Comparison of ENCODE assay signal across 10 cellular contexts in genomic region chr7:16431646-16432424, GRCh38. TPM values are rescaled to one million over a fixed set of nuclear protein-coding genes. Genes with fewer than 3 reads are reported as not detected.
DNase-seq lines count a peak whose midpoint lies in the region; ATAC-seq and TF ChIP-seq lines count a peak whose summit lies in the region.
"Had no signal": no experiment of that assay in that cellular context is flagged by ENCODE, and none has a peak within 500 bp of the region (broad histone marks: within the 10 kb centered on the region; RNA-seq: fewer than 3 reads in every experiment).

No MANE protein-coding gene starts in this region.

- peak; percentile 37 for TF ChIP-seq CTCF in CD8-positive, alpha-beta T cell (IDR thresholded peaks at IDR 0.05)
- TF ChIP-seq CTCF in neural crest cell (conservative IDR thresholded peaks at IDR 0.05): peak; percentile 59

- H3K9me3 Mint-ChIP-seq in CD8-positive, alpha-beta T cell: no peaks in the 10 kb centered on the region
- no peaks in the 10 kb centered on the region for H3K9me3 Mint-ChIP-seq in neural crest cell
- H3K9me3 Mint-ChIP-seq: T-helper 1 cell treated with Interleukin-12 subunit alpha and Interleukin-12 subunit beta and Interleukin-4 antibody, amounts not matched to agents 30 μg/mL and 1 μg/mL, for 36 hours had no signal

- no peak overlapping the region for H3K4me3 Mint-ChIP-seq in CD8-positive, alpha-beta T cell
- no peak overlapping the region for H3K4me3 Mint-ChIP-seq in neural crest cell
- H3K4me3 Mint-ChIP-seq: T-helper 1 cell treated with Interleukin-12 subunit alpha and Interleukin-12 subunit beta and Interleukin-4 antibody, amounts not matched to agents 30 μg/mL and 1 μg/mL, for 36 hours had no signal

- H3K4me1 ChIP-seq in CD8-positive, alpha-beta T cell (ENCODE audit: insufficient read depth, low read length): no peaks in the 10 kb centered on the region

- H3K36me3 ChIP-seq in CD8-positive, alpha-beta T cell (ENCODE audit: insufficient read depth, low read length): no peaks in the 10 kb centered on the region
- H3K36me3 ChIP-seq: neutrophil had no signal

- H3K27ac Mint-ChIP-seq in CD8-positive, alpha-beta T cell: no peak overlapping the region
- no peak overlapping the region for H3K27ac Mint-ChIP-seq in neural crest cell (ENCODE audit: unreplicated experiment)
- H3K27ac Mint-ChIP-seq: T-helper 1 cell treated with Interleukin-12 subunit alpha and Interleukin-12 subunit beta and Interleukin-4 antibody, amounts not matched to agents 30 μg/mL and 1 μg/mL, for 36 hours had no signal

- no peak overlapping the region for H3K4me3 ChIP-seq in CD8-positive, alpha-beta T cell (ENCODE audit: low read depth, low read length)

- CTCF ChIA-PET in CD8-positive, alpha-beta T cell (lab: Charles Lee): interaction anchor here (0.7 to 6.3 kb wide), 14 partner anchors 9 to 486 kb away, joined by 3 to 69 read pairs (median 3); partner anchors contain the start of gene CRPPA

- intact Hi-C loops in CD8-positive, alpha-beta T cell (cut with DNase I, micrococcal nuclease): loop anchor here (1.0 to 5.0 kb wide), 3 partner anchors 133 to 485 kb away; no protein-coding TSS in a partner anchor

- POLR2A ChIA-PET in CD8-positive, alpha-beta T cell (lab: Charles Lee): interaction anchor here (0.6 to 1.2 kb wide), 2 partner anchors 133 to 288 kb away, joined by 3 to 4 read pairs; no protein-coding TSS in a partner anchor

- ATAC-seq in CD8-positive, alpha-beta T cell: peak; percentile 83
- ATAC-seq in GM18511 (IDR thresholded peaks at IDR 0.05; ENCODE audit: unreplicated experiment) (peak; percentile 82), HG03442 (IDR thresholded peaks at IDR 0.05; ENCODE audit: unreplicated experiment) (peak; percentile 78), esophagus mucosa (peak; percentile 77)

- H3K27me3 ChIP-seq in CD8-positive, alpha-beta T cell (ENCODE audit: insufficient read depth, low read length): no peaks in the 10 kb centered on the region
- H3K27me3 ChIP-seq: neutrophil had no signal

- DNase-seq in CD8-positive, alpha-beta T cell: peak in 2 of 7 experiments; percentile 20 to 30
- DNase-seq in RPMI7951 (ENCODE audit: low read depth): peak; percentile 65
- peak; percentile 12 for DNase-seq in neural crest cell (ENCODE audit: low read depth, low spot score)
- no peak for DNase-seq in NK-92 (lab: John Stamatoyannopoulos, UW; ENCODE audit: unreplicated experiment)
- DNase-seq in effector CD4-positive, alpha-beta T cell: no peak

- no peak overlapping the region for H3K27ac ChIP-seq in CD8-positive, alpha-beta T cell (ENCODE audit: low read depth, low read length)
- H3K27ac ChIP-seq: neutrophil had no signal

- no peaks in the 10 kb centered on the region for H3K9me3 ChIP-seq in CD8-positive, alpha-beta T cell (ENCODE audit: low read length)
- H3K9me3 ChIP-seq: neutrophil had no signal

- no peaks in the 10 kb centered on the region for H3K36me3 Mint-ChIP-seq in CD8-positive, alpha-beta T cell
- no peaks in the 10 kb centered on the region for H3K36me3 Mint-ChIP-seq in neural crest cell (ENCODE audit: low read depth)

- no peaks in the 10 kb centered on the region for H3K4me1 Mint-ChIP-seq in CD8-positive, alpha-beta T cell (ENCODE audit: low read depth)
- peaks cover 10% of the 10 kb centered on the region for H3K4me1 Mint-ChIP-seq in neural crest cell

- peaks cover 3% of the 10 kb centered on the region for H3K27me3 Mint-ChIP-seq in CD8-positive, alpha-beta T cell (ENCODE audit: low read depth)
- H3K27me3 Mint-ChIP-seq in neural crest cell (ENCODE audit: low read depth): no peaks in the 10 kb centered on the region

RNA-seq across cellular contexts. Expression of gene CRPPA, which starts 10.5 kb away (rescaled TPM):
- total RNA-seq in CD8-positive, alpha-beta T cell: 1 to 10 TPM in 1 of 2 experiments, under 1 TPM in 1; 0.92 to 1.2 TPM
- total RNA-seq in RPMI7951 (2014; rRNA removed; shearing (Covaris generic)): 2.8 and 3.4 TPM in 2 replicates
- total RNA-seq in esophagus mucosa (0.80 TPM), neural crest cell (4.0 and 4.8 TPM in 2 replicates)

RNA-seq across cellular contexts. Expression of gene SOSTDC1, which starts 33.7 kb away (rescaled TPM):
- not detected for total RNA-seq in CD8-positive, alpha-beta T cell
- 0.10 and 0.12 TPM in 2 replicates for total RNA-seq in RPMI7951 (2014; rRNA removed; shearing (Covaris generic))
- 1.9 TPM for total RNA-seq in esophagus mucosa
- 1.2 and 1.4 TPM in 2 replicates for total RNA-seq in neural crest cell

Comparison
In these comparisons a context has a peak if more than half of its experiments do, and no peak if none do; other contexts are left out.
1. DNase-seq: peak in RPMI7951 (single experiment) and neural crest cell (single experiment); none in NK-92 (single experiment) and effector CD4-positive, alpha-beta T cell (single experiment).
2. Peak in every context shown above with its lines, with median percentiles within 50 percentile points of each other: ATAC-seq.